ENCODE assay signal across 15 cellular contexts in genomic region chr3:127632035-127632434, GRCh38.
"Had no signal": no experiment of that assay in that cellular context is flagged by ENCODE, and none has a peak within 500 bp of the region (broad histone marks: within the 10 kb centered on the region; RNA-seq: fewer than 3 reads in every experiment).

No MANE protein-coding gene starts in this region.

- H3K9me3 Mint-ChIP-seq: activated CD4-positive, alpha-beta memory T cell treated with anti-CD3 and anti-CD28 coated beads, Interleukin-2, amount 10 ng/mL, durations not matched to agents 7 days and 5 days; activated T-cell treated with anti-CD3 and anti-CD28 coated beads, Interleukin-2, amount 50 U/mL, for 4 hours; naive thymus-derived CD8-positive, alpha-beta T cell; stimulated activated naive CD8-positive, alpha-beta T cell treated with anti-CD3 and anti-CD28 coated beads, Interleukin-15, Interleukin-2, amounts not matched to agents 100 ng/mL and 50 ng/mL, for 24 hours had no signal

- H3K27ac Mint-ChIP-seq: activated CD4-positive, alpha-beta memory T cell treated with anti-CD3 and anti-CD28 coated beads, Interleukin-2, amount 10 ng/mL, durations not matched to agents 7 days and 5 days; naive thymus-derived CD8-positive, alpha-beta T cell; stimulated activated naive CD8-positive, alpha-beta T cell treated with anti-CD3 and anti-CD28 coated beads, Interleukin-15, Interleukin-2, amounts not matched to agents 100 ng/mL and 50 ng/mL, for 24 hours; T-helper 17 cell had no signal

- ATAC-seq: activated T-cell treated with anti-CD3 and anti-CD28 coated beads, Interleukin-2, amount 50 U/mL, for 4 hours; naive thymus-derived CD8-positive, alpha-beta T cell; psoas muscle; right lobe of liver; T-helper 17 cell had no signal

- DNase-seq: activated CD4-positive, alpha-beta memory T cell treated with anti-CD3 and anti-CD28 coated beads, Interleukin-2, amount 10 ng/mL, durations not matched to agents 7 days and 5 days; activated CD4-positive, alpha-beta T cell treated with anti-CD3 and anti-CD28 coated beads for 4 hours; activated effector memory CD4-positive, alpha-beta T cell treated with Interleukin-2 at 50 U/mL for 16 hours; activated naive CD4-positive, alpha-beta T cell treated with anti-CD3 and anti-CD28 coated beads, Interleukin-2, amount 50 U/mL, for 16 hours; activated T-cell treated with anti-CD3 and anti-CD28 coated beads, Interleukin-2, amount 50 U/mL, for 4 hours; colonic mucosa; hypothalamus; mesenchymal stem cell; naive thymus-derived CD8-positive, alpha-beta T cell; nucleus accumbens; psoas muscle; right lobe of liver; T-helper 17 cell; upper lobe of left lung had no signal

- H3K4me3 Mint-ChIP-seq: activated CD4-positive, alpha-beta memory T cell treated with anti-CD3 and anti-CD28 coated beads, Interleukin-2, amount 10 ng/mL, durations not matched to agents 7 days and 5 days; activated T-cell treated with anti-CD3 and anti-CD28 coated beads, Interleukin-2, amount 50 U/mL, for 4 hours; stimulated activated naive CD8-positive, alpha-beta T cell treated with anti-CD3 and anti-CD28 coated beads, Interleukin-15, Interleukin-2, amounts not matched to agents 100 ng/mL and 50 ng/mL, for 24 hours; T-helper 17 cell had no signal
